Comparison of ENCODE assay signal across 8 cellular contexts in genomic region chrX:53073115-53073581, GRCh38. TPM values are rescaled to one million over a fixed set of nuclear protein-coding genes. Genes with fewer than 3 reads are reported as not detected.
A peak's percentile ranks its signal among the peaks of the same experiment; 100 is the strongest.
DNase-seq lines count a peak whose midpoint lies in the region; ATAC-seq and TF ChIP-seq lines count a peak whose summit lies in the region.

No MANE protein-coding gene starts in this region.

- H3K27ac ChIP-seq in ascending aorta, result peak overlapping the region; percentile 66 to 73

- no peak for TF ChIP-seq CTCF in ascending aorta (IDR thresholded peaks at IDR 0.05)
- no peak for TF ChIP-seq CTCF in Calu3 (IDR thresholded peaks at IDR 0.05; ENCODE audit: unreplicated experiment)

- no peak for ATAC-seq in stimulated activated naive B cell treated with anti-CD40 and anti-IgM and Interleukin-4, amounts not matched to agents 10 μg/mL and 1 μg/mL and 100 μg/mL, for 72 hours (replicated peaks)
- ATAC-seq in HG03196 (IDR thresholded peaks at IDR 0.05; ENCODE audit: unreplicated experiment), result no peak

- peak overlapping the region; percentile 68 for H3K27ac Mint-ChIP-seq in stimulated activated naive B cell treated with anti-CD40 and anti-IgM and Interleukin-4, amounts not matched to agents 10 μg/mL and 1 μg/mL and 100 μg/mL, for 72 hours
- no peak overlapping the region for H3K27ac Mint-ChIP-seq in Calu3 (ENCODE audit: unreplicated experiment)

- H3K9me3 ChIP-seq in ascending aorta, result no peaks in the 10 kb centered on the region

- DNase-seq in NCI-H1436 (lab: John Stamatoyannopoulos, UW) (peak; percentile 25), NCI-H1436 treated with DMSO at 0.1 percent for 48 hours (lab: John Stamatoyannopoulos, UW) (no peak), NCI-H2227 (lab: John Stamatoyannopoulos, UW; ENCODE audit: unreplicated experiment) (peak; percentile 63), ascending aorta (ENCODE audit: low spot score in 2 of 2) (peak in 1 of 2 donors; percentile 61), middle frontal gyrus (ENCODE audit: extremely low spot score, low spot score) (no peak), Calu3 (no peak)
- no peak for DNase-seq in stimulated activated naive B cell treated with anti-CD40 and anti-IgM and Interleukin-4, amounts not matched to agents 10 μg/mL and 1 μg/mL and 100 μg/mL, for 72 hours

- no peaks in the 10 kb centered on the region for H3K36me3 ChIP-seq in ascending aorta

- H3K27me3 ChIP-seq in ascending aorta, result no peaks in the 10 kb centered on the region

- peaks cover 9 to 26% of the 10 kb centered on the region in 2 donors for H3K4me1 Mint-ChIP-seq in stimulated activated naive B cell treated with anti-CD40 and anti-IgM and Interleukin-4, amounts not matched to agents 10 μg/mL and 1 μg/mL and 100 μg/mL, for 72 hours
- peaks cover 15% of the 10 kb centered on the region for H3K4me1 Mint-ChIP-seq in Calu3 (ENCODE audit: low read depth, unreplicated experiment)

- CTCF ChIA-PET in Calu3 (lab: Charles Lee), result interaction anchor here (1.0 kb wide), 1 partner anchor 78 kb away, joined by 3 read pairs; no protein-coding TSS in a partner anchor

- no peaks in the 10 kb centered on the region for H3K36me3 Mint-ChIP-seq in stimulated activated naive B cell treated with anti-CD40 and anti-IgM and Interleukin-4, amounts not matched to agents 10 μg/mL and 1 μg/mL and 100 μg/mL, for 72 hours
- peaks cover 9% of the 10 kb centered on the region for H3K36me3 Mint-ChIP-seq in Calu3 (ENCODE audit: insufficient read depth, unreplicated experiment)

- BruUV-seq in Calu3 (replicated peaks; lab: Mats Ljungman, UMichigan), result no TSS peak

- intact Hi-C loops in ascending aorta (cut with DNase I), result no loop called here
- intact Hi-C loops in Calu3 (cut with micrococcal nuclease; ENCODE audit: unreplicated experiment), result no loop called here

- peak overlapping the region in 1 of 2 donors; percentile 4 for H3K4me3 Mint-ChIP-seq in stimulated activated naive B cell treated with anti-CD40 and anti-IgM and Interleukin-4, amounts not matched to agents 10 μg/mL and 1 μg/mL and 100 μg/mL, for 72 hours
- H3K4me3 Mint-ChIP-seq in Calu3 (ENCODE audit: low read depth, unreplicated experiment), result no peak overlapping the region

- peaks cover 0 to 2% of the 10 kb centered on the region in 2 donors for H3K9me3 Mint-ChIP-seq in stimulated activated naive B cell treated with anti-CD40 and anti-IgM and Interleukin-4, amounts not matched to agents 10 μg/mL and 1 μg/mL and 100 μg/mL, for 72 hours
- H3K9me3 Mint-ChIP-seq in Calu3 (ENCODE audit: low read depth, unreplicated experiment), result no peaks in the 10 kb centered on the region

- no peaks in the 10 kb centered on the region for H3K4me1 ChIP-seq in ascending aorta

- H3K4me3 ChIP-seq in ascending aorta, result no peak overlapping the region

- peaks cover 0 to 8% of the 10 kb centered on the region in 2 donors for H3K27me3 Mint-ChIP-seq in stimulated activated naive B cell treated with anti-CD40 and anti-IgM and Interleukin-4, amounts not matched to agents 10 μg/mL and 1 μg/mL and 100 μg/mL, for 72 hours
- peaks cover 23% of the 10 kb centered on the region for H3K27me3 Mint-ChIP-seq in Calu3 (ENCODE audit: unreplicated experiment)

RNA-seq across cellular contexts. Expression of gene TSPYL2, which starts 9.0 kb away (rescaled TPM):
- total RNA-seq in ascending aorta (42.3 TPM), Calu3 (2022) (18.8 and 19.9 TPM in 2 replicates)

RNA-seq across cellular contexts. Expression of gene KANTR, which starts 20.8 kb away (rescaled TPM):
- total RNA-seq in ascending aorta (5.0 TPM), Calu3 (2022) (14.5 and 18.2 TPM in 2 replicates)

RNA-seq across cellular contexts. Expression of gene GPR173, which starts 24.6 kb away (rescaled TPM):
- total RNA-seq in ascending aorta, result 2.1 TPM
- 0.68 and 0.78 TPM in 2 replicates for total RNA-seq in Calu3 (2022)

Comparison
In these comparisons a context has a peak if more than half of its experiments do, and no peak if none do; other contexts are left out.
1. DNase-seq: peak in NCI-H1436 (single experiment) and NCI-H2227 (single experiment); none in NCI-H1436 treated with DMSO at 0.1 percent for 48 hours (single experiment), stimulated activated naive B cell treated with anti-CD40 and anti-IgM and Interleukin-4, amounts not matched to agents 10 μg/mL and 1 μg/mL and 100 μg/mL, for 72 hours (single experiment), middle frontal gyrus (single experiment) and Calu3 (single experiment).